In the genomic region with DNA sequence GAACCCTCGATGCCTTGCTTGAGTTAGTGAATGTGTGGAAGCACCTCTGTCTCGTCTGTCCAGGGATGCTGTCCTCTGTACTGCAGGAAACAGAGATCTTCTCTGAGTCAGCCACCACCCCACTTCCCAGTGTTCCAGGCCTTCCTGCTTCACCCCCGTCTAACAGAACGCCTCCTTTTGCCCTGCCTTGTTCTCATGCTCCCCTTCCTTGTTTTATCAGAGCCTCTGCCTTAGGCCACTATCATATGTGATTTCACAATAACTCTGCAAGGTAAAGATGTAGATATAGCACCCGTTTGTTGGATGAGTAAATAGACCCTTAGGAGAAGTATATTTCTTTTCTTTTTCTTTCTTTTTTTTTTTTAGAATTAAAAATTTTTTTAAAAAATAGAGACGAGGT, we compare ENCODE assay signal across 17 cellular contexts.
DNase-seq lines count a peak whose midpoint lies in the region; ATAC-seq and TF ChIP-seq lines count a peak whose summit lies in the region.
"Had no signal": no experiment of that assay in that cellular context is flagged by ENCODE, and none has a peak within 500 bp of the region (broad histone marks: within the 10 kb centered on the region; RNA-seq: fewer than 3 reads in every experiment).

No MANE protein-coding gene starts in this region.

- peak overlapping the region; percentile 16 for H3K4me3 Mint-ChIP-seq in T-helper 2 cell treated with Interferon-gamma antibody and Interleukin-4, amounts not matched to agents 5 μg/mL and 100 μg/mL, for 36 hours
- H3K4me3 Mint-ChIP-seq in HFFc6: peak overlapping the region; percentile 44; the same call in 1 of the 2 replicates
- no peak overlapping the region for H3K4me3 Mint-ChIP-seq in activated naive CD8-positive, alpha-beta T cell treated with anti-CD3 and anti-CD28 coated beads, Interleukin-2, amount 50 U/mL, for 24 hours
- H3K4me3 Mint-ChIP-seq in mesothelial cell of epicardium: no peak overlapping the region

- DNase-seq in T-helper 2 cell treated with Interferon-gamma antibody and Interleukin-4, amounts not matched to agents 5 μg/mL and 100 μg/mL, for 36 hours (ENCODE audit: low spot score): no peak
- DNase-seq in T-helper 2 cell: no peak
- DNase-seq in HFFc6: no peak
- DNase-seq in activated naive CD8-positive, alpha-beta T cell treated with anti-CD3 and anti-CD28 coated beads, Interleukin-2, amount 50 U/mL, for 24 hours: no peak
- no peak for DNase-seq in mesothelial cell of epicardium (ENCODE audit: low spot score in 2 of 2, unreplicated experiment in 2 of 2)
- DNase-seq in NCI-H187 treated with DMSO at 0.1 percent for 48 hours (lab: John Stamatoyannopoulos, UW): no peak
- DNase-seq: activated CD4-positive, alpha-beta T cell treated with anti-CD3 and anti-CD28 coated beads, Interleukin-2, amount 50 U/mL, for 48 hours; GDM1; KG1; naive B cell; NCI-H1105 treated with DMSO at 0.1 percent for 48 hours; PC-3; stimulated activated naive CD4-positive, alpha-beta T cell; upper lobe of right lung had no signal

- peaks cover 17% of the 10 kb centered on the region for H3K36me3 Mint-ChIP-seq in T-helper 2 cell treated with Interferon-gamma antibody and Interleukin-4, amounts not matched to agents 5 μg/mL and 100 μg/mL, for 36 hours (ENCODE audit: low read depth)
- H3K36me3 Mint-ChIP-seq in HFFc6 (ENCODE audit: low read depth) (peaks cover 31% of the 10 kb centered on the region), mesothelial cell of epicardium (no peaks in the 10 kb centered on the region)
- H3K36me3 Mint-ChIP-seq in activated naive CD8-positive, alpha-beta T cell treated with anti-CD3 and anti-CD28 coated beads, Interleukin-2, amount 50 U/mL, for 24 hours (ENCODE audit: low read depth): peaks cover 39% of the 10 kb centered on the region
- H3K36me3 Mint-ChIP-seq: naive B cell had no signal

- peaks cover 16% of the 10 kb centered on the region for H3K9me3 Mint-ChIP-seq in T-helper 2 cell treated with Interferon-gamma antibody and Interleukin-4, amounts not matched to agents 5 μg/mL and 100 μg/mL, for 36 hours
- H3K9me3 Mint-ChIP-seq in HFFc6 (peaks cover 10% of the 10 kb centered on the region; the same call in 1 of the 2 replicates), mesothelial cell of epicardium (no peaks in the 10 kb centered on the region)
- peaks cover 13% of the 10 kb centered on the region for H3K9me3 Mint-ChIP-seq in activated naive CD8-positive, alpha-beta T cell treated with anti-CD3 and anti-CD28 coated beads, Interleukin-2, amount 50 U/mL, for 24 hours

- H3K4me1 Mint-ChIP-seq in T-helper 2 cell treated with Interferon-gamma antibody and Interleukin-4, amounts not matched to agents 5 μg/mL and 100 μg/mL, for 36 hours (ENCODE audit: low read depth): peaks cover 73% of the 10 kb centered on the region
- H3K4me1 Mint-ChIP-seq in HFFc6 (ENCODE audit: low read depth) (peaks cover 74% of the 10 kb centered on the region), mesothelial cell of epicardium (peaks cover 35% of the 10 kb centered on the region)
- peaks cover 82% of the 10 kb centered on the region for H3K4me1 Mint-ChIP-seq in activated naive CD8-positive, alpha-beta T cell treated with anti-CD3 and anti-CD28 coated beads, Interleukin-2, amount 50 U/mL, for 24 hours
- H3K4me1 Mint-ChIP-seq: naive B cell had no signal

- H3K27me3 Mint-ChIP-seq in T-helper 2 cell treated with Interferon-gamma antibody and Interleukin-4, amounts not matched to agents 5 μg/mL and 100 μg/mL, for 36 hours (ENCODE audit: low read depth): no peaks in the 10 kb centered on the region
- H3K27me3 Mint-ChIP-seq in HFFc6 (ENCODE audit: insufficient read depth): peaks cover 1% of the 10 kb centered on the region; the same call in 1 of the 2 replicates
- no peaks in the 10 kb centered on the region for H3K27me3 Mint-ChIP-seq in activated naive CD8-positive, alpha-beta T cell treated with anti-CD3 and anti-CD28 coated beads, Interleukin-2, amount 50 U/mL, for 24 hours
- H3K27me3 Mint-ChIP-seq in mesothelial cell of epicardium (ENCODE audit: low read depth): no peaks in the 10 kb centered on the region
- H3K27me3 Mint-ChIP-seq: progenitor cell of endocrine pancreas had no signal

- no peak for TF ChIP-seq CTCF in HFFc6 (IDR thresholded peaks at IDR 0.05)
- no peak for TF ChIP-seq CTCF in mesothelial cell of epicardium (IDR thresholded peaks at IDR 0.05; ENCODE audit: unreplicated experiment)

- H3K27ac Mint-ChIP-seq in T-helper 2 cell treated with Interferon-gamma antibody and Interleukin-4, amounts not matched to agents 5 μg/mL and 100 μg/mL, for 36 hours: peak overlapping the region; percentile 67
- peak overlapping the region; percentile 81 for H3K27ac Mint-ChIP-seq in HFFc6
- peak overlapping the region; percentile 98 for H3K27ac Mint-ChIP-seq in activated naive CD8-positive, alpha-beta T cell treated with anti-CD3 and anti-CD28 coated beads, Interleukin-2, amount 50 U/mL, for 24 hours
- peak overlapping the region; percentile 17 for H3K27ac Mint-ChIP-seq in mesothelial cell of epicardium
- H3K27ac Mint-ChIP-seq: naive B cell had no signal

- no peak for ATAC-seq in activated naive CD8-positive, alpha-beta T cell treated with anti-CD3 and anti-CD28 coated beads, Interleukin-2, amount 50 U/mL, for 24 hours
- ATAC-seq in GM21526 (IDR thresholded peaks at IDR 0.05; ENCODE audit: low FRiP score, unreplicated experiment): no peak
- ATAC-seq in GM19328 (IDR thresholded peaks at IDR 0.05; ENCODE audit: unreplicated experiment): no peak
- ATAC-seq: PC-3 had no signal

Comparison
In these comparisons a context has a peak if more than half of its experiments do, and no peak if none do; other contexts are left out.
1. H3K27ac Mint-ChIP-seq: peak in every context shown above with its lines; median percentile 98 in activated naive CD8-positive, alpha-beta T cell treated with anti-CD3 and anti-CD28 coated beads, Interleukin-2, amount 50 U/mL, for 24 hours; 81 in HFFc6; 67 in T-helper 2 cell treated with Interferon-gamma antibody and Interleukin-4, amounts not matched to agents 5 μg/mL and 100 μg/mL, for 36 hours; 17 in mesothelial cell of epicardium.
2. H3K4me3 Mint-ChIP-seq: peak in T-helper 2 cell treated with Interferon-gamma antibody and Interleukin-4, amounts not matched to agents 5 μg/mL and 100 μg/mL, for 36 hours (single experiment) and HFFc6 (single experiment); none in activated naive CD8-positive, alpha-beta T cell treated with anti-CD3 and anti-CD28 coated beads, Interleukin-2, amount 50 U/mL, for 24 hours (single experiment) and mesothelial cell of epicardium (single experiment).